ENCODE assay signal across 21 cellular contexts in genomic region chr16:85595812-85596495, GRCh38. TPM values are rescaled to one million over a fixed set of nuclear protein-coding genes. Genes with fewer than 3 reads are reported as not detected.
A peak's percentile ranks its signal among the peaks of the same experiment; 100 is the strongest.
DNase-seq lines count a peak whose midpoint lies in the region; ATAC-seq, FAIRE-seq and TF ChIP-seq lines count a peak whose summit lies in the region.
"Had no signal": no experiment of that assay in that cellular context is flagged by ENCODE, and none has a peak within 500 bp of the region (broad histone marks: within the 10 kb centered on the region; RNA-seq: fewer than 3 reads in every experiment).

No MANE protein-coding gene starts in this region.

- no peak overlapping the region for H2AFZ ChIP-seq in neural cell (ENCODE audit: low read depth, low read length)
- H2AFZ ChIP-seq in smooth muscle cell (ENCODE audit: low read depth) = no peak overlapping the region

- H3K4me2 ChIP-seq in neural cell (ENCODE audit: low read length) (no peak overlapping the region), smooth muscle cell (no peak overlapping the region)

- intact Hi-C loops in natural killer cell (cut with micrococcal nuclease) = loop anchor here (2.0 kb wide), 1 partner anchor 13 kb away; no protein-coding TSS in a partner anchor

- H4K20me1 ChIP-seq in neural cell (ENCODE audit: insufficient read depth) (peaks cover 4% of the 10 kb centered on the region), smooth muscle cell (ENCODE audit: low read depth) (peaks cover 94% of the 10 kb centered on the region)

- H3K4me3 Mint-ChIP-seq in natural killer cell = no peak overlapping the region
- no peak overlapping the region for H3K4me3 Mint-ChIP-seq in natural killer cell treated with Interleukin-12 subunit alpha and Interleukin-12 subunit beta and Interleukin-15 and Interleukin-18, amount 100 ng/mL, for 72 hours
- H3K4me3 Mint-ChIP-seq in central memory CD8-positive, alpha-beta T cell = no peak overlapping the region

- H3K27me3 Mint-ChIP-seq in natural killer cell (ENCODE audit: low read depth in 2 of 2) = no peaks in the 10 kb centered on the region
- no peaks in the 10 kb centered on the region for H3K27me3 Mint-ChIP-seq in natural killer cell treated with Interleukin-12 subunit alpha and Interleukin-12 subunit beta and Interleukin-15 and Interleukin-18, amount 100 ng/mL, for 72 hours
- no peaks in the 10 kb centered on the region for H3K27me3 Mint-ChIP-seq in central memory CD8-positive, alpha-beta T cell

- peak overlapping the region; percentile 69 to 74 for H3K27ac Mint-ChIP-seq in natural killer cell
- H3K27ac Mint-ChIP-seq in natural killer cell treated with Interleukin-12 subunit alpha and Interleukin-12 subunit beta and Interleukin-15 and Interleukin-18, amount 100 ng/mL, for 72 hours = no peak overlapping the region
- peak overlapping the region; percentile 53 for H3K27ac Mint-ChIP-seq in central memory CD8-positive, alpha-beta T cell (ENCODE audit: low read depth)

- H3K4me3 ChIP-seq in neural cell (ENCODE audit: low read length) = peak overlapping the region; percentile 28
- no peak overlapping the region for H3K4me3 ChIP-seq in small intestine (ENCODE audit: low read depth in 1 of 2, low read length in 2 of 2)
- H3K4me3 ChIP-seq in smooth muscle cell = no peak overlapping the region

- H3K36me3 ChIP-seq in neural cell (ENCODE audit: insufficient read depth, low read length) (no peaks in the 10 kb centered on the region), small intestine (ENCODE audit: control insufficient read depth in 2 of 2, insufficient read depth in 2 of 2, low read length in 2 of 2) (peaks cover 0 to 2% of the 10 kb centered on the region in 2 donors), smooth muscle cell (ENCODE audit: low read depth) (no peaks in the 10 kb centered on the region)

- peak overlapping the region; percentile 57 for H3K27ac ChIP-seq in neural cell (ENCODE audit: low read length)
- H3K27ac ChIP-seq in small intestine (ENCODE audit: low read depth in 1 of 2, low read length in 1 of 2) = no peak overlapping the region
- no peak overlapping the region for H3K27ac ChIP-seq in smooth muscle cell (ENCODE audit: low read depth)

- H3K9me3 ChIP-seq in neural cell (ENCODE audit: low read length) (no peaks in the 10 kb centered on the region), small intestine (ENCODE audit: control insufficient read depth, low read depth) (no peaks in the 10 kb centered on the region), smooth muscle cell (replicated peaks; ENCODE audit: low read depth) (no peaks in the 10 kb centered on the region)

- H3K9me3 Mint-ChIP-seq in natural killer cell = no peaks in the 10 kb centered on the region
- H3K9me3 Mint-ChIP-seq in natural killer cell treated with Interleukin-12 subunit alpha and Interleukin-12 subunit beta and Interleukin-15 and Interleukin-18, amount 100 ng/mL, for 72 hours = no peaks in the 10 kb centered on the region
- no peaks in the 10 kb centered on the region for H3K9me3 Mint-ChIP-seq in central memory CD8-positive, alpha-beta T cell

- DNase-seq in natural killer cell (no peak), small intestine (no peak), smooth muscle cell (lab: John Stamatoyannopoulos, UW; ENCODE audit: unreplicated experiment) (no peak)
- no peak for DNase-seq in natural killer cell treated with Interleukin-12 subunit alpha and Interleukin-12 subunit beta and Interleukin-15 and Interleukin-18, amount 100 ng/mL, for 72 hours (ENCODE audit: low spot score)
- no peak for DNase-seq in central memory CD8-positive, alpha-beta T cell (ENCODE audit: low spot score in 2 of 2)
- no peak for DNase-seq in activated CD4-positive, alpha-beta T cell treated with anti-CD3 and anti-CD28 coated beads, Interleukin-2, amount 50 U/mL, for 4 hours
- DNase-seq: C1 segment of cervical spinal cord, DMS79, IMR-90, Karpas-422, NCI-H1048, NCI-H1436 treated with DMSO at 0.1 percent for 48 hours, NCI-H2029 treated with DMSO at 0.1 percent for 48 hours had no signal

- H3K36me3 Mint-ChIP-seq in natural killer cell = no peaks in the 10 kb centered on the region
- no peaks in the 10 kb centered on the region for H3K36me3 Mint-ChIP-seq in natural killer cell treated with Interleukin-12 subunit alpha and Interleukin-12 subunit beta and Interleukin-15 and Interleukin-18, amount 100 ng/mL, for 72 hours
- H3K36me3 Mint-ChIP-seq in central memory CD8-positive, alpha-beta T cell (ENCODE audit: insufficient read depth) = peaks cover 21% of the 10 kb centered on the region

- H3K27me3 ChIP-seq in neural cell (ENCODE audit: insufficient read depth, low read depth, low read length) (no peaks in the 10 kb centered on the region), small intestine (ENCODE audit: control insufficient read depth in 2 of 2, insufficient read depth in 2 of 2, low read length in 2 of 2) (no peaks in the 10 kb centered on the region), smooth muscle cell (ENCODE audit: low read depth) (no peaks in the 10 kb centered on the region)

- H3K4me1 ChIP-seq in small intestine (ENCODE audit: control insufficient read depth in 2 of 2, insufficient read depth in 1 of 2, low read depth in 1 of 2, low read length in 1 of 2) (peaks cover 2 to 4% of the 10 kb centered on the region in 2 donors), smooth muscle cell (ENCODE audit: low read depth) (peaks cover 22% of the 10 kb centered on the region)

- TF ChIP-seq CTCF in natural killer cell (IDR thresholded peaks at IDR 0.05) = no peak
- no peak for TF ChIP-seq CTCF in neural cell (IDR thresholded peaks at IDR 0.05; ENCODE audit: poor library complexity, severe bottlenecking)
- no peak for TF ChIP-seq CTCF in smooth muscle cell (IDR thresholded peaks at IDR 0.05; ENCODE audit: borderline replicate concordance, insufficient read depth, poor library complexity, severe bottlenecking)

- H3K9ac ChIP-seq in neural cell (ENCODE audit: low read length) (peak overlapping the region; percentile 20), smooth muscle cell (ENCODE audit: low read depth) (no peak overlapping the region)

- 89 to 94% (median 92%) methylated on average over 15 to 18 of the region's 18 CpGs for WGBS in small intestine, 3 donors
- 96% methylated on average over 15 of the region's 18 CpGs for WGBS in smooth muscle cell (ENCODE audit: low lambda C conversion rate)

- FAIRE-seq in small intestine (lab: Jason Lieb, UNC) = no peak
- FAIRE-seq: A204.1, GM12892, GM18507, H54, HTR-8/SVneo had no signal

- H3K9me2 ChIP-seq in neural cell (ENCODE audit: insufficient read depth, low read length) = no peaks in the 10 kb centered on the region

- ATAC-seq in natural killer cell (no peak), HG03108 (IDR thresholded peaks at IDR 0.05; ENCODE audit: unreplicated experiment) (no peak)
- no peak for ATAC-seq in natural killer cell treated with Interleukin-12 subunit alpha and Interleukin-12 subunit beta and Interleukin-15 and Interleukin-18, amount 100 ng/mL, for 72 hours
- no peak for ATAC-seq in central memory CD8-positive, alpha-beta T cell (replicated peaks; ENCODE audit: extremely low read depth, poor library complexity, severe bottlenecking)
- ATAC-seq: Panc1 had no signal

- H3F3A ChIP-seq in neural cell (ENCODE audit: insufficient read depth, low read length, poor library complexity, severe bottlenecking) = peaks cover 4% of the 10 kb centered on the region
- peaks cover 4% of the 10 kb centered on the region for H3F3A ChIP-seq in smooth muscle cell (ENCODE audit: low read depth)

- peaks cover 81% of the 10 kb centered on the region for H3K79me2 ChIP-seq in neural cell (replicated peaks; ENCODE audit: insufficient read depth, low read length)
- peaks cover 17% of the 10 kb centered on the region for H3K79me2 ChIP-seq in smooth muscle cell (ENCODE audit: low read depth)

- TF ChIP-seq EP300 in neural cell (conservative IDR thresholded peaks at IDR 0.05; ENCODE audit: poor library complexity, severe bottlenecking) = peak; percentile 49

- H3K4me1 Mint-ChIP-seq in natural killer cell = peaks cover 38 to 82% of the 10 kb centered on the region in 2 donors
- peaks cover 29 to 52% of the 10 kb centered on the region in 2 donors for H3K4me1 Mint-ChIP-seq in natural killer cell treated with Interleukin-12 subunit alpha and Interleukin-12 subunit beta and Interleukin-15 and Interleukin-18, amount 100 ng/mL, for 72 hours (ENCODE audit: low read depth in 2 of 2)
- H3K4me1 Mint-ChIP-seq in central memory CD8-positive, alpha-beta T cell = peaks cover 49% of the 10 kb centered on the region

- TF ChIP-seq RAD21 in neural cell (conservative IDR thresholded peaks at IDR 0.05) = no peak

TF ChIP-seq in neural cell, 6 proteins besides CTCF, POLR2A, EP300 and RAD21 (continues in another document):
- TF ChIP-seq EZH2 (IDR thresholded peaks at IDR 0.05; ENCODE audit: borderline replicate concordance, insufficient read depth, low read length, poor library complexity, severe bottlenecking) = no peak
- TF ChIP-seq POLR2AphosphoS5 (IDR thresholded peaks at IDR 0.05) = peak; percentile 38

RNA-seq across cellular contexts. Expression of gene GSE1, which starts 17.2 kb away (rescaled TPM):
- total RNA-seq in natural killer cell = 100 to 1,000 TPM; 232 to 277 (median 233) TPM
- 100 to 1,000 TPM in 1 of 2 donors, 10 to 100 TPM in 1; 84.9 to 146 TPM for total RNA-seq in natural killer cell treated with Interleukin-12 subunit alpha and Interleukin-12 subunit beta and Interleukin-15 and Interleukin-18, amount 100 ng/mL, for 72 hours
- polyA plus RNA-seq in neural cell = 35.6 and 38.3 TPM in 2 replicates
- 65.7 and 89.0 TPM in 2 replicates for polyA minus RNA-seq in neural cell
- 10 to 100 TPM in 1 of 3 donors, 1 to 10 TPM in 2; 9.2 to 25.6 (median 9.8) TPM for polyA plus RNA-seq in small intestine
- total RNA-seq in smooth muscle cell = 21.4 and 27.7 TPM in 2 replicates
- polyA plus RNA-seq in smooth muscle cell = 13.6 and 17.1 TPM in 2 replicates

Comparison
In these comparisons a context has a peak if more than half of its experiments do, and no peak if none do; other contexts are left out.
1. H3K27ac Mint-ChIP-seq: peak in natural killer cell (2 of 2) and central memory CD8-positive, alpha-beta T cell (single experiment); none in natural killer cell treated with Interleukin-12 subunit alpha and Interleukin-12 subunit beta and Interleukin-15 and Interleukin-18, amount 100 ng/mL, for 72 hours (0 of 2).